1 cellular context compared by ENCODE assay signal in genomic region chr3:125386811-125387210, GRCh38.
TF ChIP-seq lines count a peak whose summit lies in the region.

No MANE protein-coding gene starts in this region.

TF ChIP-seq in HepG2, 621 proteins besides CTCF, POLR2A, EP300 and RAD21 (continued from another document):
- TF ChIP-seq ATF4 (CRISPR knock-in tag; IDR thresholded peaks at IDR 0.05): no peak
- TF ChIP-seq ZNF264 (CRISPR knock-in tag; IDR thresholded peaks at IDR 0.05): no peak
